9 cellular contexts compared by ENCODE assay signal in the genomic region with DNA sequence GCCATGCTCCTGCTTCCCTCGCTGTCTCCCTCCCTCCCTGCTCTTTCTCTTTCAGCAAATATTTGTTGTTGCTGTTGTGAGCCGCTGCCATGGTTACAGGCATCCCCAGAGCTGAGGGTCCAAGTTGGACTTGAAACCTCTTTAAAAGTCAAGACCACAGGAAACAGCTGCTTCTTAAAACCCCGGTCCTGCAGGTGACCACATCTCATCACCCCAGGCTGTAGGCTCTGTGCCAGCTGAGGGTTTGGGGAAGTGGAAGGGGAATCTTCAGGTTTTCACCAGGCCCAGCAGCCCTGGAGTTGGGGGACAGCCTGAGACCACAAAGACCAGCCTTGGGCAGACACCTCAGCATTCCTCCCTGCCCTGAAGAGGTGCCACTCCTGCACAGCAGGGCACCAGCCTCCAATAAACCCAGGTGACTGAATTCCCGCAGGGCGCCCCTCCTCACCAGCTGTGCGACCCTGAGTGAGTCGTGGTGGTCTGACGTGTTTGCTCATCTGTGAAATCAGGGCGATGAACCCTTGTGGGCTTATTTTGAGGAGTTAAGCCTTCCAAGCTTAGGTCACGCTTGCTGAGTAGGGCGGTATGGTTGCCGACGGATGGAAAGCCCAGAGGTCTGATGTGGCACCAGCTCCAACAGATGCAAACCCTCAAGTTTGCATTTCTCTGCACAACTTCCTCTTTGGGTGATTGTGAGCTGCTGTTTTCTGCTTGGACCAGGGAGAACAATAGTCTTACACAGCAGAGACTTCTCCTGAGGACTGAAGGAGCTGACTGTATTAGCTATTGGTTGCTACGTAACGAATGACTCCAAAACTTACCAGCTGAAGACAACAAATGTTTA. TPM values are rescaled to one million over a fixed set of nuclear protein-coding genes. Genes with fewer than 3 reads are reported as not detected.
DNase-seq lines count a peak whose midpoint lies in the region; ATAC-seq and TF ChIP-seq lines count a peak whose summit lies in the region.
"Had no signal": no experiment of that assay in that cellular context is flagged by ENCODE, and none has a peak within 500 bp of the region (broad histone marks: within the 10 kb centered on the region; RNA-seq: fewer than 3 reads in every experiment).

No MANE protein-coding gene starts in this region.

- peak; percentile 91 for DNase-seq in KBM-7
- peak; percentile 8 to 15 (median 10) for DNase-seq in immature natural killer cell
- no peak for DNase-seq in midbrain (lab: John Stamatoyannopoulos, UW)
- no peak for DNase-seq in dorsolateral prefrontal cortex
- no peak for DNase-seq in activated effector memory CD4-positive, alpha-beta T cell treated with Interleukin-2 at 50 U/mL for 16 hours
- DNase-seq: GM23248 had no signal

- ATAC-seq in GM18520 (IDR thresholded peaks at IDR 0.05; ENCODE audit: unreplicated experiment): peak; percentile 70
- peak; percentile 79 for ATAC-seq in GM21825 (IDR thresholded peaks at IDR 0.05; ENCODE audit: unreplicated experiment)
- ATAC-seq in activated T-helper 17 cell treated with anti-CD3 and anti-CD28 coated beads, Interleukin-2, amount 50 U/mL, for 72 hours (replicated peaks): no peak

- peak overlapping the region in 1 of 6 donors; percentile 18 for H3K27ac Mint-ChIP-seq in immature natural killer cell
- no peak overlapping the region for H3K27ac Mint-ChIP-seq in activated T-helper 17 cell treated with anti-CD3 and anti-CD28 coated beads, Interleukin-2, amount 50 U/mL, for 72 hours

- H3K27me3 Mint-ChIP-seq in immature natural killer cell (ENCODE audit: low read depth in 3 of 3): peaks cover 1 to 2% (median 2%) of the 10 kb centered on the region in 3 donors
- no peaks in the 10 kb centered on the region for H3K27me3 Mint-ChIP-seq in activated T-helper 17 cell treated with anti-CD3 and anti-CD28 coated beads, Interleukin-2, amount 50 U/mL, for 72 hours

- in situ Hi-C loops in KBM-7 (cut with MboI; ENCODE audit: low pct_unique_long_range_greater_than_20kb, low sequenced_read_pairs): no loop called here

- no peak for TF ChIP-seq CTCF in dorsolateral prefrontal cortex (IDR thresholded peaks at IDR 0.05 in 54 of 56, conservative IDR thresholded peaks at IDR 0.05 in 2 of 56; ENCODE audit: low read depth in 1 of 56, partially characterized antibody in 56 of 56)

- no peaks in the 10 kb centered on the region for H3K4me1 Mint-ChIP-seq in immature natural killer cell
- no peaks in the 10 kb centered on the region for H3K4me1 Mint-ChIP-seq in activated T-helper 17 cell treated with anti-CD3 and anti-CD28 coated beads, Interleukin-2, amount 50 U/mL, for 72 hours

- peak overlapping the region in 1 of 5 donors; percentile 22 for H3K4me3 Mint-ChIP-seq in immature natural killer cell
- H3K4me3 Mint-ChIP-seq in activated T-helper 17 cell treated with anti-CD3 and anti-CD28 coated beads, Interleukin-2, amount 50 U/mL, for 72 hours: no peak overlapping the region

- H3K27ac ChIP-seq in dorsolateral prefrontal cortex: no peak overlapping the region
- H3K27ac ChIP-seq: GM23248 had no signal

- no peaks in the 10 kb centered on the region for H3K36me3 Mint-ChIP-seq in immature natural killer cell
- no peaks in the 10 kb centered on the region for H3K36me3 Mint-ChIP-seq in activated T-helper 17 cell treated with anti-CD3 and anti-CD28 coated beads, Interleukin-2, amount 50 U/mL, for 72 hours (ENCODE audit: low read depth)

- intact Hi-C loops in dorsolateral prefrontal cortex (cut with DNase I): no loop called here

- H3K27me3 ChIP-seq in dorsolateral prefrontal cortex: peaks cover 0 to 2% (median 0%) of the 10 kb centered on the region in 45 donors

- H3K4me3 ChIP-seq in dorsolateral prefrontal cortex: no peak overlapping the region
- H3K4me3 ChIP-seq: GM23248 had no signal

- peaks cover 0 to 4% (median 0%) of the 10 kb centered on the region in 6 donors for H3K9me3 Mint-ChIP-seq in immature natural killer cell
- peaks cover 11% of the 10 kb centered on the region for H3K9me3 Mint-ChIP-seq in activated T-helper 17 cell treated with anti-CD3 and anti-CD28 coated beads, Interleukin-2, amount 50 U/mL, for 72 hours

RNA-seq across cellular contexts. Expression of a gene that starts 24.8 kb away (rescaled TPM):
- polyA plus RNA-seq in immature natural killer cell: not detected
- total RNA-seq in dorsolateral prefrontal cortex: 100 to 1,000 TPM in 6 of 120 experiments, 10 to 100 TPM in 114; 10.7 to 199 (median 28.8) TPM
- not detected for total RNA-seq in activated T-helper 17 cell treated with anti-CD3 and anti-CD28 coated beads, Interleukin-2, amount 50 U/mL, for 72 hours

Comparison
In these comparisons a context has a peak if more than half of its experiments do, and no peak if none do; other contexts are left out.
1. DNase-seq: peak in KBM-7 (single experiment) and immature natural killer cell (3 of 3); none in midbrain (single experiment), dorsolateral prefrontal cortex (0 of 10) and activated effector memory CD4-positive, alpha-beta T cell treated with Interleukin-2 at 50 U/mL for 16 hours (single experiment).
2. RNA of a gene that starts 24.8 kb away (total RNA-seq): 10.7 to 199 TPM in dorsolateral prefrontal cortex; not detected in activated T-helper 17 cell treated with anti-CD3 and anti-CD28 coated beads, Interleukin-2, amount 50 U/mL, for 72 hours; every median in the first group is over 10 times any median in the second.